Comparison of ENCODE assay signal across 18 cellular contexts in genomic region chr3:189322339-189322738, GRCh38.
A peak's percentile ranks its signal among the peaks of the same experiment; 100 is the strongest.
DNase-seq lines count a peak whose midpoint lies in the region; ATAC-seq and TF ChIP-seq lines count a peak whose summit lies in the region.
"Had no signal": no experiment of that assay in that cellular context is flagged by ENCODE, and none has a peak within 500 bp of the region (broad histone marks: within the 10 kb centered on the region; RNA-seq: fewer than 3 reads in every experiment).

No MANE protein-coding gene starts in this region.

- H3K36me3 ChIP-seq in psoas muscle (ENCODE audit: insufficient read depth in 1 of 2, low read depth in 1 of 2) (peaks cover 0 to 8% of the 10 kb centered on the region in 2 donors), H7 (replicated peaks; ENCODE audit: control insufficient read depth, insufficient read depth, low read length) (no peaks in the 10 kb centered on the region)
- H3K36me3 ChIP-seq: BE2C, SJSA1 had no signal

- 26 to 44% (median 35%) methylated on average over 4 of the region's 4 CpGs for WGBS in psoas muscle, 3 donors

- intact Hi-C loops in activated CD4-positive, alpha-beta memory T cell treated with anti-CD3 and anti-CD28 coated beads for 36 hours (cut with micrococcal nuclease), result loop anchor here (10.0 kb wide), 3 partner anchors 522 to 1578 kb away; partner anchors contain the start of gene BCL6
- intact Hi-C loops in activated T-helper 1 cell treated with anti-CD3 and anti-CD28 coated beads, Interleukin-12 subunit alpha, Interleukin-12 subunit beta, Interleukin-2, Interleukin-4 antibody, amounts not matched to agents 30 ng/mL and 10 ng/mL and 1 ng/mL, durations not matched to agents 14 hours and 24 hours and 36 hours (cut with micrococcal nuclease), result loop anchor here (5.0 to 10.0 kb wide), 7 partner anchors 190 to 1580 kb away; partner anchors contain the start of gene IL1RAP
- intact Hi-C loops in psoas muscle (cut with DNase I), result loop anchor here in 1 of 2 donors (5.0 kb wide), 1 partner anchor 50 kb away; no protein-coding TSS in a partner anchor

- no peak for DNase-seq in activated CD4-positive, alpha-beta memory T cell treated with anti-CD3 and anti-CD28 coated beads, Interleukin-2, amount 10 ng/mL, durations not matched to agents 7 days and 5 days
- DNase-seq in activated CD4-positive, alpha-beta memory T cell treated with anti-CD3 and anti-CD28 coated beads for 36 hours, result no peak
- DNase-seq in NCI-H2196 (lab: John Stamatoyannopoulos, UW; ENCODE audit: unreplicated experiment) (peak; percentile 49), psoas muscle (no peak), GM20000 (ENCODE audit: low spot score) (no peak), H7 (no peak)
- DNase-seq in activated T-helper 1 cell treated with anti-CD3 and anti-CD28 coated beads, Interleukin-12 subunit alpha, Interleukin-12 subunit beta, Interleukin-2, Interleukin-4 antibody, amounts not matched to agents 30 ng/mL and 10 ng/mL and 1 ng/mL, durations not matched to agents 14 hours and 24 hours and 36 hours (ENCODE audit: low spot score), result no peak
- DNase-seq: BE2C; CD8-positive, alpha-beta T cell; DND-41; GDM1; HFFc6; NCI-H1105; NCI-H1694 treated with DMSO at 0.1 percent for 48 hours; NCI-H446 treated with DMSO at 0.1 percent for 48 hours; NCI-H82 had no signal

- H3K4me3 Mint-ChIP-seq in activated CD4-positive, alpha-beta memory T cell treated with anti-CD3 and anti-CD28 coated beads, Interleukin-2, amount 10 ng/mL, durations not matched to agents 7 days and 5 days, result no peak overlapping the region
- no peak overlapping the region for H3K4me3 Mint-ChIP-seq in activated CD4-positive, alpha-beta memory T cell treated with anti-CD3 and anti-CD28 coated beads for 36 hours
- no peak overlapping the region for H3K4me3 Mint-ChIP-seq in activated T-helper 1 cell treated with anti-CD3 and anti-CD28 coated beads, Interleukin-12 subunit alpha, Interleukin-12 subunit beta, Interleukin-2, Interleukin-4 antibody, amounts not matched to agents 30 ng/mL and 10 ng/mL and 1 ng/mL, durations not matched to agents 14 hours and 24 hours and 36 hours
- H3K4me3 Mint-ChIP-seq: CD8-positive, alpha-beta T cell; HFFc6 had no signal

- H3K9me3 Mint-ChIP-seq in activated CD4-positive, alpha-beta memory T cell treated with anti-CD3 and anti-CD28 coated beads, Interleukin-2, amount 10 ng/mL, durations not matched to agents 7 days and 5 days, result peaks cover 22% of the 10 kb centered on the region
- H3K9me3 Mint-ChIP-seq in activated CD4-positive, alpha-beta memory T cell treated with anti-CD3 and anti-CD28 coated beads for 36 hours, result no peaks in the 10 kb centered on the region
- peaks cover 34% of the 10 kb centered on the region for H3K9me3 Mint-ChIP-seq in activated T-helper 1 cell treated with anti-CD3 and anti-CD28 coated beads, Interleukin-12 subunit alpha, Interleukin-12 subunit beta, Interleukin-2, Interleukin-4 antibody, amounts not matched to agents 30 ng/mL and 10 ng/mL and 1 ng/mL, durations not matched to agents 14 hours and 24 hours and 36 hours
- H3K9me3 Mint-ChIP-seq: CD8-positive, alpha-beta T cell had no signal

- peaks cover 67% of the 10 kb centered on the region for H3K36me3 Mint-ChIP-seq in activated CD4-positive, alpha-beta memory T cell treated with anti-CD3 and anti-CD28 coated beads, Interleukin-2, amount 10 ng/mL, durations not matched to agents 7 days and 5 days (ENCODE audit: low read depth)
- H3K36me3 Mint-ChIP-seq in activated CD4-positive, alpha-beta memory T cell treated with anti-CD3 and anti-CD28 coated beads for 36 hours, result peaks cover 12% of the 10 kb centered on the region
- H3K36me3 Mint-ChIP-seq in activated T-helper 1 cell treated with anti-CD3 and anti-CD28 coated beads, Interleukin-12 subunit alpha, Interleukin-12 subunit beta, Interleukin-2, Interleukin-4 antibody, amounts not matched to agents 30 ng/mL and 10 ng/mL and 1 ng/mL, durations not matched to agents 14 hours and 24 hours and 36 hours (ENCODE audit: low read depth), result peaks cover 40% of the 10 kb centered on the region
- H3K36me3 Mint-ChIP-seq: CD8-positive, alpha-beta T cell had no signal

- H3K4me3 ChIP-seq in psoas muscle (no peak overlapping the region), H7 (ENCODE audit: insufficient read depth, low read depth, low read length) (no peak overlapping the region)
- H3K4me3 ChIP-seq: K562, SJSA1 had no signal

- peaks cover 58% of the 10 kb centered on the region for H3K4me1 Mint-ChIP-seq in activated CD4-positive, alpha-beta memory T cell treated with anti-CD3 and anti-CD28 coated beads, Interleukin-2, amount 10 ng/mL, durations not matched to agents 7 days and 5 days
- H3K4me1 Mint-ChIP-seq in activated CD4-positive, alpha-beta memory T cell treated with anti-CD3 and anti-CD28 coated beads for 36 hours (ENCODE audit: low read depth), result peaks cover 51% of the 10 kb centered on the region
- H3K4me1 Mint-ChIP-seq in activated T-helper 1 cell treated with anti-CD3 and anti-CD28 coated beads, Interleukin-12 subunit alpha, Interleukin-12 subunit beta, Interleukin-2, Interleukin-4 antibody, amounts not matched to agents 30 ng/mL and 10 ng/mL and 1 ng/mL, durations not matched to agents 14 hours and 24 hours and 36 hours (ENCODE audit: low read depth), result peaks cover 62% of the 10 kb centered on the region

- no peak for ATAC-seq in psoas muscle
- ATAC-seq: CD8-positive, alpha-beta T cell; K562 had no signal

- peaks cover 40% of the 10 kb centered on the region for H3K4me1 ChIP-seq in psoas muscle
- H3K4me1 ChIP-seq: BE2C had no signal

- H3K27ac ChIP-seq in psoas muscle, result peak overlapping the region; percentile 84
- H3K27ac ChIP-seq: SJSA1 had no signal

- peak overlapping the region; percentile 41 for H3K27ac Mint-ChIP-seq in activated CD4-positive, alpha-beta memory T cell treated with anti-CD3 and anti-CD28 coated beads, Interleukin-2, amount 10 ng/mL, durations not matched to agents 7 days and 5 days
- H3K27ac Mint-ChIP-seq in activated CD4-positive, alpha-beta memory T cell treated with anti-CD3 and anti-CD28 coated beads for 36 hours, result no peak overlapping the region
- H3K27ac Mint-ChIP-seq in activated T-helper 1 cell treated with anti-CD3 and anti-CD28 coated beads, Interleukin-12 subunit alpha, Interleukin-12 subunit beta, Interleukin-2, Interleukin-4 antibody, amounts not matched to agents 30 ng/mL and 10 ng/mL and 1 ng/mL, durations not matched to agents 14 hours and 24 hours and 36 hours, result peak overlapping the region; percentile 18
- H3K27ac Mint-ChIP-seq: CD8-positive, alpha-beta T cell; HFFc6 had no signal

- no peaks in the 10 kb centered on the region for H3K27me3 ChIP-seq in psoas muscle (ENCODE audit: insufficient read depth in 3 of 3, low read length in 2 of 3)
- H3K27me3 ChIP-seq in H7 (ENCODE audit: control insufficient read depth, insufficient read depth, low read length), result no peaks in the 10 kb centered on the region
- H3K27me3 ChIP-seq: BE2C, SJSA1 had no signal

- TF ChIP-seq CTCF in psoas muscle (IDR thresholded peaks at IDR 0.05), result no peak
- no peak for TF ChIP-seq CTCF in GM20000 (IDR thresholded peaks at IDR 0.05; ENCODE audit: extremely low read depth, missing control alignments)

- CTCF ChIA-PET in activated CD4-positive, alpha-beta memory T cell treated with anti-CD3 and anti-CD28 coated beads, Interleukin-2, amount 10 ng/mL, durations not matched to agents 7 days and 5 days (lab: Charles Lee), result no interaction called here
- CTCF ChIA-PET in activated CD4-positive, alpha-beta memory T cell treated with anti-CD3 and anti-CD28 coated beads for 36 hours (lab: Charles Lee), result interaction anchor here (0.7 kb wide), 1 partner anchor 8 kb away, joined by 3 read pairs; no protein-coding TSS in a partner anchor

- H3K9me3 ChIP-seq in psoas muscle, result no peaks in the 10 kb centered on the region
- H3K9me3 ChIP-seq: BE2C, SJSA1 had no signal

- no peaks in the 10 kb centered on the region for H3K27me3 Mint-ChIP-seq in activated CD4-positive, alpha-beta memory T cell treated with anti-CD3 and anti-CD28 coated beads, Interleukin-2, amount 10 ng/mL, durations not matched to agents 7 days and 5 days
- H3K27me3 Mint-ChIP-seq in activated CD4-positive, alpha-beta memory T cell treated with anti-CD3 and anti-CD28 coated beads for 36 hours, result no peaks in the 10 kb centered on the region
- peaks cover 3% of the 10 kb centered on the region for H3K27me3 Mint-ChIP-seq in activated T-helper 1 cell treated with anti-CD3 and anti-CD28 coated beads, Interleukin-12 subunit alpha, Interleukin-12 subunit beta, Interleukin-2, Interleukin-4 antibody, amounts not matched to agents 30 ng/mL and 10 ng/mL and 1 ng/mL, durations not matched to agents 14 hours and 24 hours and 36 hours (ENCODE audit: insufficient read depth)

- POLR2A ChIA-PET in activated CD4-positive, alpha-beta memory T cell treated with anti-CD3 and anti-CD28 coated beads, Interleukin-2, amount 10 ng/mL, durations not matched to agents 7 days and 5 days (lab: Charles Lee), result interaction anchor here (1.1 to 3.0 kb wide), 3 partner anchors 10 to 33 kb away, joined by 3 to 11 read pairs (median 4); no protein-coding TSS in a partner anchor
- POLR2A ChIA-PET in activated CD4-positive, alpha-beta memory T cell treated with anti-CD3 and anti-CD28 coated beads for 36 hours (lab: Charles Lee), result interaction anchor here (0.6 to 3.8 kb wide), 2 partner anchors 13 to 270 kb away, joined by 3 to 27 read pairs; no protein-coding TSS in a partner anchor
